Comparison of ENCODE assay signal across 1 cellular context in genomic region chr15:34209421-34210282, GRCh38.
A peak's percentile ranks its signal among the peaks of the same experiment; 100 is the strongest.
TF ChIP-seq lines count a peak whose summit lies in the region.

A gene with protein sequence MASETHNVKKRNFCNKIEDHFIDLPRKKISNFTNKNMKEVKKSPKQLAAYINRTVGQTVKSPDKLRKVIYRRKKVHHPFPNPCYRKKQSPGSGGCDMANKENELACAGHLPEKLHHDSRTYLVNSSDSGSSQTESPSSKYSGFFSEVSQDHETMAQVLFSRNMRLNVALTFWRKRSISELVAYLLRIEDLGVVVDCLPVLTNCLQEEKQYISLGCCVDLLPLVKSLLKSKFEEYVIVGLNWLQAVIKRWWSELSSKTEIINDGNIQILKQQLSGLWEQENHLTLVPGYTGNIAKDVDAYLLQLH (minus strand): TSS chr15:34210096. CDS start chr15:34163676, 46,420 bp downstream.

TF ChIP-seq in WTC11, 78 proteins besides CTCF, POLR2A, EP300 and RAD21 (continued from another document):
- no peak for TF ChIP-seq PRDM15 (CRISPR knock-in tag; IDR thresholded peaks at IDR 0.05)
- TF ChIP-seq MLX (CRISPR knock-in tag; IDR thresholded peaks at IDR 0.05), result peak; percentile 65; the same call in 1 of the 2 replicates
- TF ChIP-seq, protein P1, sequence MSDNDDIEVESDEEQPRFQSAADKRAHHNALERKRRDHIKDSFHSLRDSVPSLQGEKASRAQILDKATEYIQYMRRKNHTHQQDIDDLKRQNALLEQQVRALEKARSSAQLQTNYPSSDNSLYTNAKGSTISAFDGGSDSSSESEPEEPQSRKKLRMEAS (CRISPR knock-in tag; IDR thresholded peaks at IDR 0.05), result peak; percentile 49; the same call in 1 of the 2 replicates
